In genomic region chr9:12658531-12659209, GRCh38 we compare ENCODE assay signal across 25 cellular contexts. TPM values are rescaled to one million over a fixed set of nuclear protein-coding genes. Genes with fewer than 3 reads are reported as not detected.
DNase-seq lines count a peak whose midpoint lies in the region; ATAC-seq, FAIRE-seq and TF ChIP-seq lines count a peak whose summit lies in the region.
"Had no signal": no experiment of that assay in that cellular context is flagged by ENCODE, and none has a peak within 500 bp of the region (broad histone marks: within the 10 kb centered on the region; RNA-seq: fewer than 3 reads in every experiment).

No MANE protein-coding gene starts in this region.

- TF ChIP-seq CTCF in keratinocyte (optimal IDR thresholded peaks at IDR 0.05 in 1 of 3, IDR thresholded peaks at IDR 0.05 in 1 of 3, conservative IDR thresholded peaks at IDR 0.05 in 1 of 3; ENCODE audit: extremely low read depth in 1 of 3, insufficient read depth in 2 of 3, low read length in 3 of 3), result no peak

- peak overlapping the region; percentile 47 for H2AFZ ChIP-seq in keratinocyte (ENCODE audit: control insufficient read depth, low read length)

- DNase-seq in right cardiac atrium (peak in 2 of 3 donors; percentile 2 to 36), left ventricle myocardium superior (no peak), keratinocyte (ENCODE audit: low read depth, low spot score) (no peak), sciatic nerve (ENCODE audit: low spot score) (peak; percentile 42), GM12892 (ENCODE audit: insufficient read length) (no peak), T-helper 1 cell (no peak)
- DNase-seq: Caco-2; GDM1; IMR-90; KG1; MG63; NCI-H2029 treated with DMSO at 0.1 percent for 48 hours; NCI-H446 treated with DMSO at 0.1 percent for 48 hours; NCI-H526; NCI-H82; NK-92 treated with Interleukin-12 subunit alpha and Interleukin-12 subunit beta, amount 100 ng/mL, for 24 hours; PC-3; SHP77 treated with DMSO at 0.1 percent for 48 hours had no signal

- H3K27me3 ChIP-seq in right cardiac atrium (ENCODE audit: control insufficient read depth, insufficient read depth) (no peaks in the 10 kb centered on the region), keratinocyte (ENCODE audit: control insufficient read depth, extremely low read depth, insufficient read depth, low read length) (no peaks in the 10 kb centered on the region)

- no peak for TF ChIP-seq POLR2A in GM12892 (IDR thresholded peaks at IDR 0.05; ENCODE audit: low read depth, low read length)

- H3K27ac ChIP-seq in right cardiac atrium (ENCODE audit: low read length) (no peak overlapping the region), keratinocyte (ENCODE audit: control insufficient read depth, insufficient read depth, low read length) (no peak overlapping the region)
- H3K27ac ChIP-seq: C4-2B, SK-N-MC had no signal

- H3K4me3 ChIP-seq in right cardiac atrium (ENCODE audit: low read length), result no peak overlapping the region
- peak overlapping the region in 1 of 3 experiments; percentile 5 for H3K4me3 ChIP-seq in keratinocyte (ENCODE audit: control insufficient read depth in 2 of 3, extremely low read depth in 1 of 3, insufficient read depth in 2 of 3, low read depth in 1 of 3, low read length in 3 of 3)
- H3K4me3 ChIP-seq: GM12878, MG63, SK-N-MC had no signal

- no peak for FAIRE-seq in keratinocyte (lab: Jason Lieb, UNC)
- FAIRE-seq in GM12892 (lab: Jason Lieb, UNC), result no peak
- FAIRE-seq: GM12878, GM19239 had no signal

- no peaks in the 10 kb centered on the region for H4K20me1 ChIP-seq in keratinocyte (ENCODE audit: control insufficient read depth, extremely low read depth, insufficient read depth, low read length)

- ATAC-seq in right cardiac atrium (no peak), left ventricle myocardium superior (no peak), sciatic nerve (peak; percentile 42), GM18498 (IDR thresholded peaks at IDR 0.05; ENCODE audit: unreplicated experiment) (no peak)
- ATAC-seq: CD8-positive, alpha-beta T cell; GM12878; HCT116; PC-3 had no signal

- no peak overlapping the region for H3K9ac ChIP-seq in keratinocyte (ENCODE audit: control insufficient read depth, extremely low read depth, insufficient read depth, low read length)

- no peak overlapping the region for H3K4me2 ChIP-seq in keratinocyte (ENCODE audit: control insufficient read depth, extremely low read depth, insufficient read depth, low read depth, low read length)

- intact Hi-C loops in right cardiac atrium (cut with DNase I) (no loop called here), left ventricle myocardium superior (cut with micrococcal nuclease) (no loop called here), sciatic nerve (cut with DNase I) (no loop called here)

- no peaks in the 10 kb centered on the region for H3K4me1 ChIP-seq in right cardiac atrium (ENCODE audit: control insufficient read depth, insufficient read depth, low read length)
- peaks cover 8% of the 10 kb centered on the region for H3K4me1 ChIP-seq in keratinocyte (ENCODE audit: control insufficient read depth, extremely low read depth, insufficient read depth, low read length)
- H3K4me1 ChIP-seq: Caco-2 had no signal

- no peaks in the 10 kb centered on the region for H3K9me1 ChIP-seq in keratinocyte (ENCODE audit: control insufficient read depth, extremely low read depth, insufficient read depth, low read length)

- no peaks in the 10 kb centered on the region for H3K79me2 ChIP-seq in keratinocyte (ENCODE audit: control insufficient read depth, insufficient read depth, low read length)

- dilution Hi-C loops in keratinocyte (cut with MboI; ENCODE audit: extremely low pct_ligation_motif_present, low sequenced_read_pairs), result no loop called here

- H3K9me3 ChIP-seq in right cardiac atrium (ENCODE audit: control insufficient read depth, low read length) (no peaks in the 10 kb centered on the region), keratinocyte (ENCODE audit: control insufficient read depth, low read depth, low read length) (no peaks in the 10 kb centered on the region)
- H3K9me3 ChIP-seq: Caco-2 had no signal

- 73% methylated on average over 10 of the region's 10 CpGs for WGBS in right cardiac atrium

- no peaks in the 10 kb centered on the region for H3K36me3 ChIP-seq in keratinocyte (ENCODE audit: control insufficient read depth in 2 of 2, extremely low read depth in 1 of 2, insufficient read depth in 2 of 2, low read length in 2 of 2)
- H3K36me3 ChIP-seq: MG63 had no signal

RNA-seq across cellular contexts. Expression of gene TYRP1, which starts 34.5 kb away (rescaled TPM):
- total RNA-seq in right cardiac atrium (10 to 100 TPM; 30.2 to 62.1 (median 35.5) TPM), left ventricle myocardium superior (43.8 TPM), sciatic nerve (not detected)
- polyA plus RNA-seq in right cardiac atrium (15.3 TPM), keratinocyte (0.07 to 0.50 TPM (median 0.19 TPM) in 3 replicates)
- polyA plus RNA-seq in keratinocyte (2011; ENCODE audit: low read depth), result 0.32 TPM
- 1.9 and 4.7 TPM in 2 replicates for polyA plus RNA-seq in keratinocyte (2011; cell fraction: cytosol; rRNA removed)
- polyA plus RNA-seq in keratinocyte (2011; cell fraction: nucleus; rRNA removed), result 0.52 and 1.2 TPM in 2 replicates
- polyA plus RNA-seq in keratinocyte (2012; ENCODE audit: low replicate concordance), result 1.6 TPM in 1 of 2 replicates, not detected in the other
- polyA minus RNA-seq in keratinocyte, result 0.93 TPM in 1 of 3 replicates, not detected in the others
- polyA minus RNA-seq in keratinocyte (2011; cell fraction: cytosol; rRNA and poly(A)+ RNA removed), result 3.8 TPM
- polyA minus RNA-seq in keratinocyte (2011; cell fraction: nucleus; rRNA and poly(A)+ RNA removed), result 0.31 and 0.63 TPM in 2 replicates
- not detected for polyA plus RNA-seq in GM12892 (2012; ENCODE audit: missing spikeins)
- total RNA-seq: Caco-2; CD8-positive, alpha-beta T cell; GM12878 had no signal

Comparison
In these comparisons a context has a peak if more than half of its experiments do, and no peak if none do; other contexts are left out.
1. DNase-seq: peak in right cardiac atrium (2 of 3) and sciatic nerve (single experiment); none in left ventricle myocardium superior (single experiment), keratinocyte (single experiment), GM12892 (single experiment) and T-helper 1 cell (0 of 5).
2. RNA of gene TYRP1, which starts 34.5 kb away (total RNA-seq): 43.8 TPM in left ventricle myocardium superior (single experiment) and 30.2 to 62.1 TPM in right cardiac atrium; not detected in sciatic nerve (single experiment); every median in the first group is over 10 times any median in the second.